ENCODE assay signal across 17 cellular contexts in the genomic region with DNA sequence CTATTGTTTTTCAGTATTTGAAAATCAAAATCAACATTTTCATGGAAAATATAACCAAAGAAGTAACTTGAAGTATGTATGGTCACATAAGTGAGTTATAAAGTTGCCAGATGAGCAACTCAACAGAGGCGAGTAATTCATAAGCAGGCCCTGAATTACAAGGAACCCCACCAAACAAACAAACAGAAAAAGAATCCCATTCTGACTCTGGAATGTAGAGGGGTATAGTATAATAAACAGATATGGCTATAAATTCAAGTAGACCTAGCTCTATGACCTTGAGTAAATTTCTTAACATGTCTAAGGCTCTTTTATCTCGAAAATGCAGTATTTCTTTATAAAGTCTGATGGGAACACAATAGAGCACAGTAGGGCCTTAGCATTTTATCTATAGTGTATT. TPM values are rescaled to one million over a fixed set of nuclear protein-coding genes. Genes with fewer than 3 reads are reported as not detected.
DNase-seq lines count a peak whose midpoint lies in the region; TF ChIP-seq lines count a peak whose summit lies in the region.
"Had no signal": no experiment of that assay in that cellular context is flagged by ENCODE, and none has a peak within 500 bp of the region (broad histone marks: within the 10 kb centered on the region; RNA-seq: fewer than 3 reads in every experiment).

No MANE protein-coding gene starts in this region.

- H3K27me3 Mint-ChIP-seq in HFFc6 (ENCODE audit: insufficient read depth) (no peaks in the 10 kb centered on the region), endodermal cell (ENCODE audit: insufficient read depth) (no peaks in the 10 kb centered on the region)

- H4K8ac ChIP-seq in mesendoderm (ENCODE audit: low read depth, low read length), result no peak overlapping the region

- H3K4me1 Mint-ChIP-seq in HFFc6 (ENCODE audit: low read depth) (peaks cover 68% of the 10 kb centered on the region), endodermal cell (peaks cover 58% of the 10 kb centered on the region)

- no peaks in the 10 kb centered on the region for H3K9me3 ChIP-seq in endodermal cell (ENCODE audit: control insufficient read depth, low read length)
- H3K9me3 ChIP-seq: Caco-2 had no signal

- H3K36me3 ChIP-seq in endodermal cell (ENCODE audit: control insufficient read depth, insufficient read depth, low read length) (no peaks in the 10 kb centered on the region), mesendoderm (ENCODE audit: control insufficient read depth, insufficient read depth, low read length) (no peaks in the 10 kb centered on the region)

- no peak for DNase-seq in HFFc6
- DNase-seq in endodermal cell, result no peak
- peak; percentile 68 for DNase-seq in mesendoderm
- DNase-seq in NCI-H748 (lab: John Stamatoyannopoulos, UW; ENCODE audit: unreplicated experiment), result no peak
- no peak for DNase-seq in NCI-H2227 (lab: John Stamatoyannopoulos, UW; ENCODE audit: unreplicated experiment)
- DNase-seq in NCI-H1092 (lab: John Stamatoyannopoulos, UW), result no peak
- DNase-seq: Caco-2; CD4-positive, CD25-positive, alpha-beta regulatory T cell; CD8-positive, alpha-beta T cell; DMS 273 treated with DMSO at 0.1 percent for 48 hours; DMS79; EL; GDM1; H7; HCEC 1CT had no signal

- H3K4me3 Mint-ChIP-seq in HFFc6, result no peak overlapping the region
- peak overlapping the region; percentile 99 for H3K4me3 Mint-ChIP-seq in endodermal cell
- H3K4me3 Mint-ChIP-seq: CD4-positive, CD25-positive, alpha-beta regulatory T cell; CD8-positive, alpha-beta T cell had no signal

- H3K36me3 Mint-ChIP-seq in HFFc6 (ENCODE audit: low read depth) (no peaks in the 10 kb centered on the region), endodermal cell (ENCODE audit: low read depth) (peaks cover 2% of the 10 kb centered on the region)
- H3K36me3 Mint-ChIP-seq: CD4-positive, CD25-positive, alpha-beta regulatory T cell; CD8-positive, alpha-beta T cell had no signal

- H2BK5ac ChIP-seq in mesendoderm (ENCODE audit: low read length), result no peak overlapping the region

- no peak overlapping the region for H2AK5ac ChIP-seq in mesendoderm (ENCODE audit: low read length)

- no peak overlapping the region for H3K4ac ChIP-seq in mesendoderm (ENCODE audit: low read depth, low read length)

- H3K79me2 ChIP-seq in mesendoderm (ENCODE audit: control insufficient read depth, insufficient read depth, low read length), result peaks cover 5% of the 10 kb centered on the region

- 0% methylated on average over 1 of the region's 2 CpGs for WGBS in endodermal cell (ENCODE audit: insufficient coverage in 1 of 2, insufficient read length in 1 of 2), 2 experiments
- no CpG with 5 or more reads among the region's 2 CpGs for WGBS in mesendoderm (ENCODE audit: extremely low coverage, insufficient coverage, low lambda C conversion rate)

- H3K18ac ChIP-seq in mesendoderm (ENCODE audit: low read length), result no peak overlapping the region

- H3K4me1 ChIP-seq in endodermal cell (ENCODE audit: control insufficient read depth, insufficient read depth, low read length), result peaks cover 37% of the 10 kb centered on the region
- peaks cover 16% of the 10 kb centered on the region for H3K4me1 ChIP-seq in mesendoderm (ENCODE audit: control insufficient read depth, low read depth, low read length)

- H3K4me3 ChIP-seq in endodermal cell (ENCODE audit: low read length), result peak overlapping the region; percentile 88
- H3K4me3 ChIP-seq in mesendoderm (ENCODE audit: low read length), result no peak overlapping the region
- H3K4me3 ChIP-seq: GM12878 had no signal

- TF ChIP-seq CTCF in HFFc6 (IDR thresholded peaks at IDR 0.05), result no peak
- no peak for TF ChIP-seq CTCF in endodermal cell (conservative IDR thresholded peaks at IDR 0.05)

- H3K23ac ChIP-seq in mesendoderm (ENCODE audit: low read length), result no peak overlapping the region

- no peak overlapping the region for H3K56ac ChIP-seq in mesendoderm (ENCODE audit: low read length)

- H3K27ac ChIP-seq in endodermal cell (ENCODE audit: low read depth, low read length) (no peak overlapping the region), mesendoderm (ENCODE audit: low read depth, low read length) (no peak overlapping the region)
- H3K27ac ChIP-seq: C4-2B had no signal

- no peaks in the 10 kb centered on the region for H3K27me3 ChIP-seq in endodermal cell (ENCODE audit: control insufficient read depth, insufficient read depth, low read length, poor library complexity, severe bottlenecking)
- no peaks in the 10 kb centered on the region for H3K27me3 ChIP-seq in mesendoderm (ENCODE audit: insufficient read depth, low read length, poor library complexity)

- H2BK120ac ChIP-seq in mesendoderm (ENCODE audit: low read depth, low read length), result no peak overlapping the region

- H3K9ac ChIP-seq in endodermal cell (ENCODE audit: extremely low read depth, low read length, poor library complexity, severe bottlenecking), result no peak overlapping the region
- no peak overlapping the region for H3K9ac ChIP-seq in mesendoderm (ENCODE audit: low read length)

- no peak overlapping the region for H4K5ac ChIP-seq in mesendoderm (ENCODE audit: low read length)

- no peak overlapping the region for H3K4me2 ChIP-seq in mesendoderm (ENCODE audit: low read length)

- H3K79me1 ChIP-seq in mesendoderm (ENCODE audit: low read length), result no peaks in the 10 kb centered on the region

- H2BK15ac ChIP-seq in mesendoderm (replicated peaks; ENCODE audit: low read depth), result no peak overlapping the region

- H3K27ac Mint-ChIP-seq in HFFc6 (peak overlapping the region; percentile 64; the same call in 1 of the 2 replicates), endodermal cell (peak overlapping the region; percentile 78)
- H3K27ac Mint-ChIP-seq: CD4-positive, CD25-positive, alpha-beta regulatory T cell; CD8-positive, alpha-beta T cell had no signal

- H3K9me3 Mint-ChIP-seq in HFFc6 (no peaks in the 10 kb centered on the region), endodermal cell (no peaks in the 10 kb centered on the region)
- H3K9me3 Mint-ChIP-seq: CD8-positive, alpha-beta T cell had no signal

RNA-seq across cellular contexts. Expression of a gene that starts 4.7 kb away (rescaled TPM):
- total RNA-seq in HFFc6 (2021; fragmentation: NEBNext Ultra II Directional; extraction: Animal tissue kit (Norgen Biotek cat#: 25700)), result 100 to 1,000 TPM; 194 to 317 (median 206) TPM
- total RNA-seq in endodermal cell, result 100 to 1,000 TPM; 486 to 572 TPM
- polyA plus RNA-seq in endodermal cell (2013, experiment 1 of 2), result 288 TPM
- polyA plus RNA-seq in endodermal cell (2013, experiment 2 of 2), result 284 TPM
- 82.8 TPM for polyA plus RNA-seq in mesendoderm (2013, experiment 1 of 2)
- polyA plus RNA-seq in mesendoderm (2013, experiment 2 of 2), result 80.1 TPM
- total RNA-seq: CD4-positive, CD25-positive, alpha-beta regulatory T cell had no signal
- polyA plus RNA-seq: CD4-positive, CD25-positive, alpha-beta regulatory T cell had no signal
